13 cellular contexts compared by ENCODE assay signal in genomic region chr20:58618694-58619540, GRCh38. TPM values are rescaled to one million over a fixed set of nuclear protein-coding genes. Genes with fewer than 3 reads are reported as not detected.
DNase-seq lines count a peak whose midpoint lies in the region; ATAC-seq and TF ChIP-seq lines count a peak whose summit lies in the region.
"Had no signal": no experiment of that assay in that cellular context is flagged by ENCODE, and none has a peak within 500 bp of the region (broad histone marks: within the 10 kb centered on the region; RNA-seq: fewer than 3 reads in every experiment).

No MANE protein-coding gene starts in this region.

- CTCF ChIA-PET in A673 (lab: Charles Lee), result no interaction called here

- H3K9ac ChIP-seq in HUES64 (ENCODE audit: low read depth, low read length), result 0 out of 2 replicates have a peak overlapping the region, but pooled peaks have one; percentile 52

- BruUV-seq in A673 (replicated peaks; lab: Mats Ljungman, UMichigan), result no TSS peak

- POLR2A ChIA-PET in A673 (lab: Charles Lee; ENCODE audit: low non-redundant PET), result no interaction called here

- ATAC-seq in left lung (peak; percentile 37), omental fat pad (ENCODE audit: low FRiP score) (no peak)
- ATAC-seq: activated T-cell treated with anti-CD3 and anti-CD28 coated beads, Interleukin-2, amount 50 U/mL, for 72 hours; upper lobe of right lung had no signal

- 69% methylated on average over 23 of the region's 23 CpGs for WGBS in HUES64

- H3K4me3 ChIP-seq in HUES64 (ENCODE audit: low read length) (no peak overlapping the region), left lung (no peak overlapping the region), A673 (ENCODE audit: low read depth, low read length, poor library complexity, severe bottlenecking) (no peak overlapping the region)
- H3K4me3 ChIP-seq: upper lobe of right lung had no signal

- TF ChIP-seq CTCF in AG09319 (IDR thresholded peaks at IDR 0.05; ENCODE audit: low read depth, low read length), result no peak
- no peak for TF ChIP-seq CTCF in left lung (IDR thresholded peaks at IDR 0.05)
- TF ChIP-seq CTCF in A673 (conservative IDR thresholded peaks at IDR 0.05; ENCODE audit: low read depth, low read length), result no peak
- no peak for TF ChIP-seq CTCF in omental fat pad (IDR thresholded peaks at IDR 0.05)

- intact Hi-C loops in left lung (cut with DNase I) (no loop called here), A673 (cut with micrococcal nuclease; ENCODE audit: unreplicated experiment) (no loop called here)

- H3K27ac ChIP-seq in HUES64 (ENCODE audit: low read depth, low read length) (peak overlapping the region; percentile 39; the same call in 1 of the 2 replicates), left lung (no peak overlapping the region), A673 (ENCODE audit: low read depth, low read length, poor library complexity, severe bottlenecking) (no peak overlapping the region)
- H3K27ac ChIP-seq: upper lobe of right lung had no signal

- H3K27me3 ChIP-seq in HUES64 (ENCODE audit: insufficient read depth, low read length) (peaks cover 12% of the 10 kb centered on the region), left lung (peaks cover 0 to 40% of the 10 kb centered on the region in 2 donors), A673 (replicated peaks; ENCODE audit: insufficient read depth, low read depth, low read length, poor library complexity) (no peaks in the 10 kb centered on the region)

- peaks cover 23% of the 10 kb centered on the region for H3K9me3 ChIP-seq in HUES64 (ENCODE audit: insufficient read depth, low read depth, low read length)
- no peaks in the 10 kb centered on the region for H3K9me3 ChIP-seq in left lung
- no peaks in the 10 kb centered on the region for H3K9me3 ChIP-seq in A673 (ENCODE audit: low read depth, low read length, poor library complexity, severe bottlenecking)
- H3K9me3 ChIP-seq: upper lobe of right lung had no signal

- H3K36me3 ChIP-seq in HUES64 (ENCODE audit: insufficient read depth, low read length), result no peaks in the 10 kb centered on the region
- H3K36me3 ChIP-seq in left lung, result no peaks in the 10 kb centered on the region
- no peaks in the 10 kb centered on the region for H3K36me3 ChIP-seq in A673 (ENCODE audit: insufficient read depth, low read length, poor library complexity, severe bottlenecking)
- H3K36me3 ChIP-seq: upper lobe of right lung had no signal

- peak; percentile 37 for DNase-seq in AG09319 (ENCODE audit: extremely low read depth, low read depth)
- peak; percentile 18 for DNase-seq in dedifferentiated amniotic fluid mesenchymal stem cell (ENCODE audit: extremely low spot score)
- DNase-seq in left lung, result no peak
- DNase-seq in A673 (ENCODE audit: low spot score), result no peak
- no peak for DNase-seq in omental fat pad (ENCODE audit: low spot score)
- DNase-seq in stimulated activated CD4-positive, alpha-beta T cell treated with anti-CD3 and anti-CD28 coated beads, Interleukin-12 subunit alpha, Interleukin-12 subunit beta, amount 100 ng/mL, for 4 hours, result no peak
- no peak for DNase-seq in GM19238 (ENCODE audit: insufficient read length, low spot score)
- DNase-seq: activated CD4-positive, CD25-positive, alpha-beta regulatory T cell; activated T-cell treated with anti-CD3 and anti-CD28 coated beads, Interleukin-2, amount 50 U/mL, for 72 hours; cerebellar nuclear complex; MM.1S; upper lobe of right lung had no signal

- 0 out of 2 replicates have a peak, but pooled peaks cover 11% of the 10 kb centered on the region for H3K4me1 ChIP-seq in HUES64 (ENCODE audit: insufficient read depth, low read length)
- no peaks in the 10 kb centered on the region for H3K4me1 ChIP-seq in left lung
- peaks cover 2% of the 10 kb centered on the region for H3K4me1 ChIP-seq in A673 (ENCODE audit: insufficient read depth, low read length, poor library complexity, severe bottlenecking)
- H3K4me1 ChIP-seq: upper lobe of right lung had no signal

RNA-seq across cellular contexts. Expression of gene STX16, which starts 32.2 kb away (rescaled TPM):
- polyA plus RNA-seq in HUES64 (2013, experiment 1 of 2), result 29.9 TPM
- polyA plus RNA-seq in HUES64 (2013, experiment 2 of 2), result 40.6 TPM
- total RNA-seq in left lung (10 to 100 TPM; 50.4 to 58.0 TPM), A673 (2021) (44.5 and 53.4 TPM in 2 replicates), omental fat pad (10 to 100 TPM; 38.5 to 87.2 (median 49.1) TPM)

Comparison
In these comparisons a context has a peak if more than half of its experiments do, and no peak if none do; other contexts are left out.
1. DNase-seq: peak in AG09319 (single experiment) and dedifferentiated amniotic fluid mesenchymal stem cell (single experiment); none in left lung (0 of 2), A673 (single experiment), omental fat pad (single experiment), stimulated activated CD4-positive, alpha-beta T cell treated with anti-CD3 and anti-CD28 coated beads, Interleukin-12 subunit alpha, Interleukin-12 subunit beta, amount 100 ng/mL, for 4 hours (single experiment) and GM19238 (single experiment).